9 cellular contexts compared by ENCODE assay signal in the genomic region with DNA sequence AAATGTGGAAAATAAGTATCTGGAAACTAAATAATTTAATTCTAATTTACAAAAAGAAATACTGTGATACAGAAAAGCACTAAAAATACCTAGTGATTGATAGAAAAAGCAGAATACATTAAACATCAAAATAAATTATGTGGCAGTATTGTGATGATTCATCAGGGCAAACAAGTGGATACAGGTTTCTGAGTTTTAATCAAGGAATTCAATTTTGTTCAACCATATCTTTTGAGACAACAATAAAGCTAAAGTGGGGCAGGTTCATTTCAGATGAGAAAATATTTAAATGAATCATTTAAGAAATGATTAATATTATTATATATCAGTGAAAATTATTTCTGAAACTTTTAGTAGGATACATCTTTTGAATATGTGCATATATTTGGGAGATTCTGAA. TPM values are rescaled to one million over a fixed set of nuclear protein-coding genes. Genes with fewer than 3 reads are reported as not detected.
"Had no signal": no experiment of that assay in that cellular context is flagged by ENCODE, and none has a peak within 500 bp of the region (broad histone marks: within the 10 kb centered on the region; RNA-seq: fewer than 3 reads in every experiment).

No MANE protein-coding gene starts in this region.

- H3K27me3 Mint-ChIP-seq: IgD-negative memory B cell had no signal

- H3K27ac Mint-ChIP-seq: GM23338, H9, IgD-negative memory B cell had no signal

- H3K4me3 Mint-ChIP-seq: GM23338, H9, IgD-negative memory B cell had no signal

- H3K9me3 Mint-ChIP-seq: GM23338, H9 had no signal

- ATAC-seq: GM23338, HepG2 had no signal

- H3K4me1 Mint-ChIP-seq: IgD-negative memory B cell had no signal

- FAIRE-seq: H1, H54, HepG2 had no signal

- H3K36me3 Mint-ChIP-seq: IgD-negative memory B cell had no signal

- DNase-seq: H9, HCEC 1CT, KBM-7 had no signal

- H2AFZ ChIP-seq: GM23338 had no signal

- H3K4me3 ChIP-seq: GM23338 had no signal

- H3K4me2 ChIP-seq: GM23338 had no signal

RNA-seq across cellular contexts. Expression of gene GRIK2, which starts 49.8 kb away (rescaled TPM):
- total RNA-seq: HepG2, HT1080 had no signal
- polyA plus RNA-seq: HepG2, IgD-negative memory B cell had no signal
